Comparison of ENCODE assay signal across 8 cellular contexts in the genomic region with DNA sequence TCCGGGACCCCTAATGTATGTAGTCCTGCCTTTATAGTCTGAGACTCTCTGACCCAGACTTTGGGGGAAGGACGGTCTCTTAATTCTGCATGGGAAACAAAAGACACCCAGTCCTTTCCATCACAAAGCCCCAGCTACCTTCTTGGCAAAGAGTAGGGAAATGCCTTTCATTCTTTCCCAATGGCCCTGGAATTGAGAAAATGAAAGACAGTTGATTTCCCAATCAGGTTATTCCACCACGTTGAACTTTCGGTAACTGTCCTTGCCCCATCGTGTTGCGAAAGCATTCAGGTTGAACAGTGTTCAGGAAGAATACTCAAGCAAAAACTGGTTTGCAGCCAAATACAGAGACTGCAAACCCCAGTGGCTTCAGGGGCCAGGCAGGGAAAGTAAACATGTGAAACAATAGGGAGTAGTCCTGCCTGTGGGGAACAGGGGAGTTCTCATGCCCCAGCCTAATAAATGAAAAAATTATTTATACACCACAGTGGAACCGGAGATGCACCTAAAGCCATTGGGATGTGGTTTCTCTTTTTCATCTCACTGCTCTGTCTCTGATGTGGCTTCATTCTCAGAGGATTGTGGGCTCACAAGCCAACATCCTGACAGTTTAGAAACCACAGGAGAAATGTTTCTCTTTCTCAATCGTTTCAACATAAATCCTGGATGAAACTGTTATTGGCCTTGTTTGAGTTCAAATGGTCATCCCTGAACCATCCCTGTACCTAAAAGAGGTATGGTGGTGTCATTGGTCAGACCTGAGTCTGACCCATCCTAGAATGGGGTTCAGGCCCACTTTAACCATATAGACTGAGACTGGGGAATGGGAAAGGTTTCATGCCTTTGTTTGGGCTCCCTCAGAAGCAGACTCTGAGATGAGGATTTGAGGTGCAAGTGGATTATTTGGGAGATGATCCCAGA. TPM values are rescaled to one million over a fixed set of nuclear protein-coding genes. Genes with fewer than 3 reads are reported as not detected.
DNase-seq lines count a peak whose midpoint lies in the region; ATAC-seq and TF ChIP-seq lines count a peak whose summit lies in the region.

No MANE protein-coding gene starts in this region.

- no peak overlapping the region for H3K9ac ChIP-seq in skeletal muscle satellite cell (ENCODE audit: low read depth, low read length)

- peaks cover 13% of the 10 kb centered on the region for H3K4me1 Mint-ChIP-seq in activated naive CD8-positive, alpha-beta T cell treated with anti-CD3 and anti-CD28 coated beads for 36 hours

- ATAC-seq in right cardiac atrium: peak; percentile 58 to 85
- ATAC-seq in HG03280 (IDR thresholded peaks at IDR 0.05; ENCODE audit: unreplicated experiment): no peak
- no peak for ATAC-seq in HG03025 (IDR thresholded peaks at IDR 0.05; ENCODE audit: low FRiP score, unreplicated experiment)

- DNase-seq in Daoy (ENCODE audit: low read depth) (peak; percentile 25), NB4 (ENCODE audit: low read depth) (peak; percentile 97), right cardiac atrium (peak in 2 of 3 donors; percentile 54), islet precursor cell (no peak)
- peak; percentile 31 for DNase-seq in activated naive CD8-positive, alpha-beta T cell treated with anti-CD3 and anti-CD28 coated beads for 36 hours

- H3K4me3 ChIP-seq in NB4 (ENCODE audit: low read depth, low read length) (peak overlapping the region; percentile 25), right cardiac atrium (ENCODE audit: low read length) (no peak overlapping the region), skeletal muscle satellite cell (ENCODE audit: low read length) (no peak overlapping the region)

- no peaks in the 10 kb centered on the region for H3K36me3 ChIP-seq in skeletal muscle satellite cell (ENCODE audit: insufficient read depth, low read length)

- 33% methylated on average over 8 of the region's 8 CpGs for WGBS in right cardiac atrium

- H3K4me1 ChIP-seq in right cardiac atrium (ENCODE audit: control insufficient read depth, insufficient read depth, low read length) (peaks cover 5% of the 10 kb centered on the region), skeletal muscle satellite cell (ENCODE audit: control insufficient read depth, insufficient read depth, low read length) (peaks cover 19% of the 10 kb centered on the region)

- TF ChIP-seq CTCF in NB4 (IDR thresholded peaks at IDR 0.05; ENCODE audit: low read depth, low read length): no peak

- H3K27me3 Mint-ChIP-seq in activated naive CD8-positive, alpha-beta T cell treated with anti-CD3 and anti-CD28 coated beads for 36 hours: peaks cover 79% of the 10 kb centered on the region

- H3K9me3 ChIP-seq in right cardiac atrium (ENCODE audit: control insufficient read depth, low read length): no peaks in the 10 kb centered on the region
- H3K9me3 ChIP-seq in skeletal muscle satellite cell (replicated peaks; ENCODE audit: low read length): no peaks in the 10 kb centered on the region

- peaks cover 2% of the 10 kb centered on the region for H3K36me3 Mint-ChIP-seq in activated naive CD8-positive, alpha-beta T cell treated with anti-CD3 and anti-CD28 coated beads for 36 hours

- H3K27ac Mint-ChIP-seq in activated naive CD8-positive, alpha-beta T cell treated with anti-CD3 and anti-CD28 coated beads for 36 hours: no peak overlapping the region

- peaks cover 1% of the 10 kb centered on the region for H3K9me3 Mint-ChIP-seq in activated naive CD8-positive, alpha-beta T cell treated with anti-CD3 and anti-CD28 coated beads for 36 hours

- no peak for TF ChIP-seq POLR2A in NB4 (IDR thresholded peaks at IDR 0.05; ENCODE audit: extremely low read depth, insufficient read length)

- H3K27ac ChIP-seq in right cardiac atrium (ENCODE audit: low read length): peak overlapping the region; percentile 91

- peak overlapping the region; percentile 55 for H3K4me2 ChIP-seq in skeletal muscle satellite cell (ENCODE audit: low read length)

- peak overlapping the region; percentile 11 for H3K4me3 Mint-ChIP-seq in activated naive CD8-positive, alpha-beta T cell treated with anti-CD3 and anti-CD28 coated beads for 36 hours

- intact Hi-C loops in right cardiac atrium (cut with DNase I): no loop called here

- H3K27me3 ChIP-seq in right cardiac atrium (ENCODE audit: control insufficient read depth, insufficient read depth) (no peaks in the 10 kb centered on the region), skeletal muscle satellite cell (ENCODE audit: control insufficient read depth, insufficient read depth, low read length) (peaks cover 7% of the 10 kb centered on the region)

RNA-seq across cellular contexts. Expression of a gene that starts 44.2 kb away (rescaled TPM):
- total RNA-seq in Daoy (2014; rRNA removed; shearing (Covaris generic)): 2.2 and 2.3 TPM in 2 replicates
- total RNA-seq in activated naive CD8-positive, alpha-beta T cell treated with anti-CD3 and anti-CD28 coated beads for 36 hours: 10 to 100 TPM in 1 of 2 experiments, 1 to 10 TPM in 1; 9.9 to 10.9 TPM
- 1 to 10 TPM; 6.9 to 7.3 (median 7.3) TPM for total RNA-seq in right cardiac atrium
- polyA plus RNA-seq in right cardiac atrium: 6.0 TPM
- 4.6 and 4.8 TPM in 2 replicates for total RNA-seq in skeletal muscle satellite cell (2012; rRNA removed)

RNA-seq across cellular contexts. Expression of a gene that starts 54.8 kb away (rescaled TPM):
- total RNA-seq in Daoy (2014; rRNA removed; shearing (Covaris generic)): 18.2 and 19.8 TPM in 2 replicates
- total RNA-seq in activated naive CD8-positive, alpha-beta T cell treated with anti-CD3 and anti-CD28 coated beads for 36 hours: 10 to 100 TPM; 22.4 to 23.3 TPM
- total RNA-seq in right cardiac atrium: 10 to 100 TPM; 22.6 to 33.6 (median 23.7) TPM
- 13.8 TPM for polyA plus RNA-seq in right cardiac atrium
- total RNA-seq in skeletal muscle satellite cell (2012; rRNA removed): 14.4 and 16.5 TPM in 2 replicates

Comparison
In these comparisons a context has a peak if more than half of its experiments do, and no peak if none do; other contexts are left out.
1. ATAC-seq: peak in right cardiac atrium (2 of 2); none in HG03280 (single experiment) and HG03025 (single experiment).